ENCODE assay signal across 17 cellular contexts in the genomic region with DNA sequence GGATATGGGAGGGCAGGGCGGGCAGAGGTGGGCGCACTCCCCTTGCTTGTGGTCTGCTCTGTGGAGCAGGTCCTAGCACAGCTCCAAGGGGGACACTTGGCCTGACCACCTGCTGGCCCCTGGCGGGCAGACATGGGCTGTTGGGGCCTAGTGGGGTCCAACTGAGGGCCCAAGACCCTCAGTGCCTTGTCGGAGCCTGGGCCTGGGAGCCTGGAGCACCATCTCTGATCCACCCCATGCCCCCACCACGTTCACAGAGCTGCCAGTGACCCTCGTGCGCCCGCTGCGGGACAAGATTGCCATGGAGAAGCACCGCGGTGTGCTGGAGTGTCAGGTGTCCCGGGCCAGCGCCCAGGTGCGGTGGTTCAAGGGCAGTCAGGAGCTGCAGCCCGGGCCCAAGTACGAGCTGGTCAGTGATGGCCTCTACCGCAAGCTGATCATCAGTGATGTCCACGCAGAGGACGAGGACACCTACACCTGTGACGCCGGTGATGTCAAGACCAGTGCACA.
DNase-seq lines count a peak whose midpoint lies in the region; ATAC-seq and TF ChIP-seq lines count a peak whose summit lies in the region.
"Had no signal": no experiment of that assay in that cellular context is flagged by ENCODE, and none has a peak within 500 bp of the region (broad histone marks: within the 10 kb centered on the region; RNA-seq: fewer than 3 reads in every experiment).

No MANE protein-coding gene starts in this region.

- no peak overlapping the region for H3K23ac ChIP-seq in neuronal stem cell (ENCODE audit: low read depth, low read length, poor library complexity)

- H3K4ac ChIP-seq in neuronal stem cell (ENCODE audit: low read length), result no peak overlapping the region

- no peaks in the 10 kb centered on the region for H3K9me3 ChIP-seq in neuronal stem cell (replicated peaks in 1 of 2; ENCODE audit: control insufficient read depth in 2 of 2, insufficient read depth in 1 of 2, low read depth in 1 of 2, low read length in 2 of 2)
- H3K9me3 ChIP-seq: BLaER1 had no signal

- no peak for TF ChIP-seq POLR2A in GM18505 (IDR thresholded peaks at IDR 0.05; ENCODE audit: borderline replicate concordance, extremely low read depth, insufficient read depth, insufficient read length)

- H3K27me3 Mint-ChIP-seq in natural killer cell (ENCODE audit: low read depth in 2 of 2), result no peaks in the 10 kb centered on the region
- no peaks in the 10 kb centered on the region for H3K27me3 Mint-ChIP-seq in natural killer cell treated with Interleukin-12 subunit alpha and Interleukin-12 subunit beta and Interleukin-15 and Interleukin-18, amount 100 ng/mL, for 72 hours
- H3K27me3 Mint-ChIP-seq: CD8-positive, alpha-beta memory T cell had no signal

- no peak overlapping the region for H4K8ac ChIP-seq in neuronal stem cell (ENCODE audit: low read depth, low read length)

- no peak overlapping the region for H3K4me3 Mint-ChIP-seq in natural killer cell
- H3K4me3 Mint-ChIP-seq in natural killer cell treated with Interleukin-12 subunit alpha and Interleukin-12 subunit beta and Interleukin-15 and Interleukin-18, amount 100 ng/mL, for 72 hours, result no peak overlapping the region
- H3K4me3 Mint-ChIP-seq: CD8-positive, alpha-beta memory T cell had no signal

- H3K14ac ChIP-seq in neuronal stem cell (ENCODE audit: low read length), result no peak overlapping the region

- peaks cover 0 to 38% of the 10 kb centered on the region in 2 donors for H3K36me3 ChIP-seq in neuronal stem cell (replicated peaks in 1 of 2; ENCODE audit: control insufficient read depth in 2 of 2, insufficient read depth in 2 of 2, low read length in 2 of 2)

- H3K27me3 ChIP-seq in neuronal stem cell (ENCODE audit: control insufficient read depth in 3 of 3, insufficient read depth in 3 of 3, low read depth in 1 of 3, low read length in 3 of 3), result peaks cover 0 to 8% (median 0%) of the 10 kb centered on the region in 3 experiments
- H3K27me3 ChIP-seq: BLaER1 had no signal

- H4K91ac ChIP-seq in neuronal stem cell (ENCODE audit: low read depth, low read length, poor library complexity), result no peak overlapping the region

- H3K9me3 Mint-ChIP-seq in natural killer cell, result no peaks in the 10 kb centered on the region
- H3K9me3 Mint-ChIP-seq in natural killer cell treated with Interleukin-12 subunit alpha and Interleukin-12 subunit beta and Interleukin-15 and Interleukin-18, amount 100 ng/mL, for 72 hours, result no peaks in the 10 kb centered on the region
- H3K9me3 Mint-ChIP-seq: CD8-positive, alpha-beta memory T cell had no signal

- no peak overlapping the region for H2BK15ac ChIP-seq in neuronal stem cell (ENCODE audit: low read length)

- peak overlapping the region; percentile 56 for H2AK5ac ChIP-seq in neuronal stem cell (ENCODE audit: low read depth, low read length)

- H2BK12ac ChIP-seq in neuronal stem cell (ENCODE audit: low read length), result no peak overlapping the region

- no peak for ATAC-seq in natural killer cell
- ATAC-seq in natural killer cell treated with Interleukin-12 subunit alpha and Interleukin-12 subunit beta and Interleukin-15 and Interleukin-18, amount 100 ng/mL, for 72 hours, result no peak
- ATAC-seq in GM21515 (IDR thresholded peaks at IDR 0.05; ENCODE audit: unreplicated experiment), result no peak
- ATAC-seq in GM18505 (IDR thresholded peaks at IDR 0.05; ENCODE audit: unreplicated experiment), result no peak

- WGBS in neuronal stem cell (ENCODE audit: extremely low coverage in 2 of 2, insufficient read length in 2 of 2, insufficient replicate concordance in 1 of 2), 2 donors, result no CpG with 5 or more reads among the region's 21 CpGs

- H3K4me1 ChIP-seq in neuronal stem cell (ENCODE audit: control insufficient read depth in 2 of 2, insufficient read depth in 1 of 2, low read depth in 1 of 2, low read length in 2 of 2), result peaks cover 3 to 13% of the 10 kb centered on the region in 2 donors

- H2AFZ ChIP-seq in neuronal stem cell (ENCODE audit: low read length), result no peak overlapping the region
- H2AFZ ChIP-seq: PC-9 had no signal

- H2BK120ac ChIP-seq in neuronal stem cell (ENCODE audit: low read depth, low read length), result no peak overlapping the region

- peak overlapping the region; percentile 60 for H3K9ac ChIP-seq in neuronal stem cell (ENCODE audit: low read depth, low read length, poor library complexity)
- H3K9ac ChIP-seq: BLaER1 had no signal

- H3K18ac ChIP-seq in neuronal stem cell (ENCODE audit: low read length), result no peak overlapping the region

- no peak for TF ChIP-seq CTCF in natural killer cell (IDR thresholded peaks at IDR 0.05)

- peaks cover 0 to 10% of the 10 kb centered on the region in 2 donors for H3K4me1 Mint-ChIP-seq in natural killer cell
- peaks cover 4 to 7% of the 10 kb centered on the region in 2 donors for H3K4me1 Mint-ChIP-seq in natural killer cell treated with Interleukin-12 subunit alpha and Interleukin-12 subunit beta and Interleukin-15 and Interleukin-18, amount 100 ng/mL, for 72 hours (ENCODE audit: low read depth in 2 of 2)

- no peaks in the 10 kb centered on the region for H3K36me3 Mint-ChIP-seq in natural killer cell
- no peaks in the 10 kb centered on the region for H3K36me3 Mint-ChIP-seq in natural killer cell treated with Interleukin-12 subunit alpha and Interleukin-12 subunit beta and Interleukin-15 and Interleukin-18, amount 100 ng/mL, for 72 hours

- no peak overlapping the region for H2BK5ac ChIP-seq in neuronal stem cell (ENCODE audit: low read length)

- no peak overlapping the region for H3K4me3 ChIP-seq in neuronal stem cell (ENCODE audit: low read length in 2 of 2)
- H3K4me3 ChIP-seq: BLaER1, PC-9 had no signal

- peaks cover 11% of the 10 kb centered on the region for H3K79me1 ChIP-seq in neuronal stem cell (ENCODE audit: low read depth, low read length)

- H3K27ac ChIP-seq in neuronal stem cell (replicated peaks; ENCODE audit: low read length), result no peak overlapping the region
- H3K27ac ChIP-seq: 22Rv1, BLaER1, PC-9 had no signal

- peak; percentile 6 for DNase-seq in activated CD4-positive, alpha-beta T cell treated with anti-CD3 and anti-CD28 coated beads for 1 hour
- no peak for DNase-seq in activated CD4-positive, alpha-beta T cell treated with anti-CD3 and anti-CD28 coated beads, Interleukin-2, amount 50 U/mL, for 48 hours
- DNase-seq in natural killer cell (peak; percentile 10), neuronal stem cell (ENCODE audit: low spot score) (no peak), NCI-H2029 (lab: John Stamatoyannopoulos, UW) (no peak)
- DNase-seq in natural killer cell treated with Interleukin-12 subunit alpha and Interleukin-12 subunit beta and Interleukin-15 and Interleukin-18, amount 100 ng/mL, for 72 hours (ENCODE audit: low spot score), result no peak
- DNase-seq: CD8-positive, alpha-beta memory T cell; DMS79; KBM-7; NCI-H1417 treated with DMSO at 0.1 percent for 48 hours; NCI-H1930; NCI-H510A; PC-9 had no signal

- no peak overlapping the region for H3K27ac Mint-ChIP-seq in natural killer cell
- no peak overlapping the region for H3K27ac Mint-ChIP-seq in natural killer cell treated with Interleukin-12 subunit alpha and Interleukin-12 subunit beta and Interleukin-15 and Interleukin-18, amount 100 ng/mL, for 72 hours

- H3K4me2 ChIP-seq in neuronal stem cell (ENCODE audit: insufficient read depth, low read length, poor library complexity, severe bottlenecking), result no peak overlapping the region
- H3K4me2 ChIP-seq: BLaER1, PC-9 had no signal

- intact Hi-C loops in natural killer cell (cut with micrococcal nuclease), result loop anchor here (5.0 kb wide), 1 partner anchor 146 kb away; no protein-coding TSS in a partner anchor

Comparison
In these comparisons a context has a peak if more than half of its experiments do, and no peak if none do; other contexts are left out.
1. DNase-seq: peak in activated CD4-positive, alpha-beta T cell treated with anti-CD3 and anti-CD28 coated beads for 1 hour (single experiment) and natural killer cell (single experiment); none in activated CD4-positive, alpha-beta T cell treated with anti-CD3 and anti-CD28 coated beads, Interleukin-2, amount 50 U/mL, for 48 hours (0 of 2), natural killer cell treated with Interleukin-12 subunit alpha and Interleukin-12 subunit beta and Interleukin-15 and Interleukin-18, amount 100 ng/mL, for 72 hours (single experiment), neuronal stem cell (single experiment) and NCI-H2029 (single experiment).